ENCODE assay signal across 8 cellular contexts in the genomic region with DNA sequence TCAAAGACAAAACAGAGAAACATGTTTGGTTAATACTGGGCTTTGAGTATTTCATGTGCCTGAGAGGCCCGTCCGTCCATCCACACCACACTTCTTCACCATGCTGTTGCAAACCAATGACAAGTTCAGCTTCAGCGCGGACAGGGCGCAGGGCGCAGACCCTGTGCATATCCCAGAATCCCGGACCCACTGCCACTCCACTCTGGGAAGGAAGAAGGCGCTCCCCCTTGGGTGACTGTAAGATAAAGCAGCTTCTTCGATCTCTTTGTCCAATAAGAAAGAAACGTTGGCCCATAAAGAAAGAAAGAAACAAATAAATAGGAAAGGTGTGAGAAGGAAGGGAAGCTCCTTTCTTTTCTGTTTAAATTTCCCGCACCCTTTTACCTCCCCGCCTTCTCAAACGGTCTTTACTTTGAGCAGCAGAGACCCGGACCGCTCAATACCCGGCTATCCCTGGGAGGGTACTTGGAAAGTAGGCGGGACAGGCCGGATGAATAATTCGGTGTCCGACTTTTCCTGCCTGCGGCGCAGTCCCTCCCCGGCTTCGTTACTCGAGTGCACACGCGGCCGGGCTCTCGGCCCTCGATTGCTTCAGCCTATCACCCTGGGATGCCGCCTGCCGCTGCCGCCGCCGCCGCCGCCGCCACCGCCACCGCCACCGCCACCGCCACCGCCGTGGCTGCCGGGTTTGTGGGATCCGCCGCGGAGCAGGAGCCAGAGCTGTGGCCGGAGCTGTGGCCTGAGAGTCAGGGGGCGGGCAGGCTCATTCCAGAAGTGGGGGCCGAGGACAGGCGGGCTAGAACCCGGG. TPM values are rescaled to one million over a fixed set of nuclear protein-coding genes. Genes with fewer than 3 reads are reported as not detected.
A peak's percentile ranks its signal among the peaks of the same experiment; 100 is the strongest.
DNase-seq lines count a peak whose midpoint lies in the region; ATAC-seq, FAIRE-seq and TF ChIP-seq lines count a peak whose summit lies in the region.

No MANE protein-coding gene starts in this region.

- H3K4me3 ChIP-seq in AG09309 (ENCODE audit: control insufficient read depth, low read depth, low read length) (peak overlapping the region; percentile 97), endothelial cell of umbilical vein (replicated peaks in 1 of 3; ENCODE audit: insufficient read depth in 1 of 3, low read depth in 1 of 3, low read length in 3 of 3) (peak overlapping the region; percentile 48 to 93 (median 88))

- no peaks in the 10 kb centered on the region for H3K36me3 Mint-ChIP-seq in activated CD4-positive, alpha-beta T cell treated with anti-CD3 and anti-CD28 coated beads, Interleukin-2, amount 10 ng/mL, durations not matched to agents 24 days and 14 days (ENCODE audit: low read depth)

- intact Hi-C loops in activated CD4-positive, alpha-beta T cell treated with anti-CD3 and anti-CD28 coated beads, Interleukin-2, amount 10 ng/mL, durations not matched to agents 24 days and 14 days (cut with micrococcal nuclease) = no loop called here
- intact Hi-C loops in endothelial cell of umbilical vein (cut with micrococcal nuclease) = loop anchor here (1.0 to 5.0 kb wide), 6 partner anchors 40 to 169 kb away; no protein-coding TSS in a partner anchor

- CTCF ChIA-PET in endothelial cell of umbilical vein (lab: Charles Lee) = interaction anchor here (1.0 to 4.2 kb wide), 14 partner anchors 9 to 189 kb away, joined by 3 to 58 read pairs (median 7); no protein-coding TSS in a partner anchor

- dilution Hi-C loops in endothelial cell of umbilical vein (cut with MboI; ENCODE audit: extremely low pct_ligation_motif_present, low sequenced_read_pairs) = no loop called here

- H3K27ac ChIP-seq in endothelial cell of umbilical vein (ENCODE audit: insufficient read depth, low read depth, low read length) = peak overlapping the region; percentile 68

- no peaks in the 10 kb centered on the region for H3K27me3 ChIP-seq in endothelial cell of umbilical vein (ENCODE audit: control insufficient read depth in 2 of 2, insufficient read depth in 2 of 2, low read length in 2 of 2)

- peaks cover 36% of the 10 kb centered on the region for H3K79me2 ChIP-seq in endothelial cell of umbilical vein (ENCODE audit: control insufficient read depth, insufficient read depth, low read length)

- BruUV-seq in endothelial cell of umbilical vein (replicated peaks; lab: Mats Ljungman, UMichigan) = TSS peak; percentile 69

- H3K27me3 Mint-ChIP-seq in activated CD4-positive, alpha-beta T cell treated with anti-CD3 and anti-CD28 coated beads, Interleukin-2, amount 10 ng/mL, durations not matched to agents 24 days and 14 days = peaks cover 35% of the 10 kb centered on the region

- FAIRE-seq in endothelial cell of umbilical vein (lab: Jason Lieb, UNC) = peak; percentile 93

- no peaks in the 10 kb centered on the region for H3K9me1 ChIP-seq in endothelial cell of umbilical vein (replicated peaks; ENCODE audit: control insufficient read depth, extremely low read depth, insufficient read depth, low read length)

- peaks cover 2% of the 10 kb centered on the region for H4K20me1 ChIP-seq in endothelial cell of umbilical vein (replicated peaks; ENCODE audit: control insufficient read depth, extremely low read depth, insufficient read depth, low read length)

- H3K4me1 Mint-ChIP-seq in activated CD4-positive, alpha-beta T cell treated with anti-CD3 and anti-CD28 coated beads, Interleukin-2, amount 10 ng/mL, durations not matched to agents 24 days and 14 days = peaks cover 7% of the 10 kb centered on the region

- peak; percentile 73 for TF ChIP-seq POLR2A in endothelial cell of umbilical vein (IDR thresholded peaks at IDR 0.05; ENCODE audit: low read depth, low read length)

- peaks cover 25% of the 10 kb centered on the region for H3K4me1 ChIP-seq in endothelial cell of umbilical vein (ENCODE audit: control insufficient read depth, extremely low read depth, insufficient read depth, low read length)

- H3K9me3 ChIP-seq in endothelial cell of umbilical vein (replicated peaks; ENCODE audit: control insufficient read depth, insufficient read depth, low read length) = no peaks in the 10 kb centered on the region

- TF ChIP-seq CTCF in AG09309 (IDR thresholded peaks at IDR 0.05; ENCODE audit: control insufficient read depth, insufficient read depth, low read depth, low read length, missing control alignments) = no peak
- TF ChIP-seq CTCF in endothelial cell of umbilical vein (IDR thresholded peaks at IDR 0.05; ENCODE audit: extremely low read depth in 1 of 2, insufficient read depth in 1 of 2, low read depth in 1 of 2, low read length in 2 of 2) = peak in 1 of 2 donors; percentile 10

- no peaks in the 10 kb centered on the region for H3K36me3 ChIP-seq in endothelial cell of umbilical vein (ENCODE audit: control insufficient read depth in 2 of 2, extremely low read depth in 1 of 2, insufficient read depth in 2 of 2, low read length in 2 of 2)

- POLR2A ChIA-PET in endothelial cell of umbilical vein (lab: Charles Lee) = interaction anchor here (1.4 to 1.5 kb wide), 2 partner anchors 61 to 161 kb away, joined by 5 to 6 read pairs; no protein-coding TSS in a partner anchor

- no peak overlapping the region for H3K27ac Mint-ChIP-seq in activated CD4-positive, alpha-beta T cell treated with anti-CD3 and anti-CD28 coated beads, Interleukin-2, amount 10 ng/mL, durations not matched to agents 24 days and 14 days

- H3K9me3 Mint-ChIP-seq in activated CD4-positive, alpha-beta T cell treated with anti-CD3 and anti-CD28 coated beads, Interleukin-2, amount 10 ng/mL, durations not matched to agents 24 days and 14 days = peaks cover 13% of the 10 kb centered on the region

- peak overlapping the region; percentile 77 for H2AFZ ChIP-seq in endothelial cell of umbilical vein (ENCODE audit: low read depth, low read length)

- peak overlapping the region; percentile 84 for H3K4me2 ChIP-seq in endothelial cell of umbilical vein (ENCODE audit: insufficient read depth, low read length)

- H3K9ac ChIP-seq in endothelial cell of umbilical vein (replicated peaks; ENCODE audit: extremely low read depth, insufficient read depth, low read length) = peak overlapping the region; percentile 71

- peak; percentile 87 for ATAC-seq in GM18868 (IDR thresholded peaks at IDR 0.05; ENCODE audit: unreplicated experiment)
- peak; percentile 78 for ATAC-seq in HG03095 (IDR thresholded peaks at IDR 0.05; ENCODE audit: unreplicated experiment)

- DNase-seq in AG09309 (ENCODE audit: low read depth) (peak; percentile 88), NCI-H2171 treated with DMSO at 0.1 percent for 48 hours (lab: John Stamatoyannopoulos, UW) (peak; percentile 82), endothelial cell of umbilical vein (ENCODE audit: low read depth, low spot score) (peak; percentile 96), medulla oblongata (ENCODE audit: extremely low spot score) (peak; percentile 95)
- peak; percentile 72 for DNase-seq in activated CD4-positive, alpha-beta T cell treated with anti-CD3 and anti-CD28 coated beads, Interleukin-2, amount 10 ng/mL, durations not matched to agents 24 days and 14 days
- DNase-seq in stimulated activated CD4-positive, alpha-beta T cell treated with anti-CD3 and anti-CD28 coated beads, TNF-alpha, amount 100 ng/mL, for 48 hours (ENCODE audit: low read depth in 3 of 3) = peak; percentile 3 to 46 (median 39)

- H3K4me3 Mint-ChIP-seq in activated CD4-positive, alpha-beta T cell treated with anti-CD3 and anti-CD28 coated beads, Interleukin-2, amount 10 ng/mL, durations not matched to agents 24 days and 14 days = peak overlapping the region; percentile 78

TF ChIP-seq in endothelial cell of umbilical vein, 7 proteins besides CTCF, POLR2A, EP300 and RAD21:
- TF ChIP-seq MYC (IDR thresholded peaks at IDR 0.05; ENCODE audit: low read depth, low read length) (no peak), GATA2 (IDR thresholded peaks at IDR 0.05; ENCODE audit: insufficient read depth, insufficient read length, low read depth, low read length) (no peak), JUN (IDR thresholded peaks at IDR 0.05; ENCODE audit: borderline replicate concordance, insufficient read depth, insufficient read length, low read depth) (no peak), POLR2AphosphoS5 (IDR thresholded peaks at IDR 0.05; ENCODE audit: insufficient read depth, low read depth, low read length) (peak; percentile 31), EZH2 (IDR thresholded peaks at IDR 0.05; ENCODE audit: borderline replicate concordance, low read depth, low read length, severe bottlenecking) (no peak), FOS (IDR thresholded peaks at IDR 0.05; ENCODE audit: borderline replicate concordance, insufficient read depth, low read length) (no peak)
- TF ChIP-seq, protein P1, sequence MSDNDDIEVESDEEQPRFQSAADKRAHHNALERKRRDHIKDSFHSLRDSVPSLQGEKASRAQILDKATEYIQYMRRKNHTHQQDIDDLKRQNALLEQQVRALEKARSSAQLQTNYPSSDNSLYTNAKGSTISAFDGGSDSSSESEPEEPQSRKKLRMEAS (IDR thresholded peaks at IDR 0.05; ENCODE audit: insufficient read depth, insufficient read length) = peak; percentile 91

RNA-seq across cellular contexts. Expression of a gene that starts 0.6 kb away (rescaled TPM):
- not detected in 2 replicates for total RNA-seq in activated CD4-positive, alpha-beta T cell treated with anti-CD3 and anti-CD28 coated beads, Interleukin-2, amount 10 ng/mL, durations not matched to agents 24 days and 14 days
- total RNA-seq in endothelial cell of umbilical vein = 15.5 and 19.6 TPM in 2 replicates
- polyA plus RNA-seq in endothelial cell of umbilical vein = 9.9 and 12.5 TPM in 2 replicates
- polyA plus RNA-seq in endothelial cell of umbilical vein (2011; cell fraction: cytosol; rRNA removed) = 6.5 and 6.8 TPM in 2 replicates
- polyA plus RNA-seq in endothelial cell of umbilical vein (2011; cell fraction: nucleus; rRNA removed) = 60.0 and 62.3 TPM in 2 replicates
- 8.3 and 11.0 TPM in 2 replicates for polyA plus RNA-seq in endothelial cell of umbilical vein (2012)
- 38.0 and 43.9 TPM in 2 replicates for polyA minus RNA-seq in endothelial cell of umbilical vein
- 13.8 TPM for polyA minus RNA-seq in endothelial cell of umbilical vein (2011; cell fraction: cytosol; rRNA and poly(A)+ RNA removed)
- 86.8 and 100 TPM in 2 replicates for polyA minus RNA-seq in endothelial cell of umbilical vein (2011; cell fraction: nucleus; rRNA and poly(A)+ RNA removed)

Comparison
In these comparisons a context has a peak if more than half of its experiments do, and no peak if none do; other contexts are left out.
1. Peak in every context shown above with its lines: DNase-seq, ATAC-seq, H3K4me3 ChIP-seq and H3K27ac ChIP-seq.
2. DNase-seq: peak in every context shown above with its lines; median percentile 96 in endothelial cell of umbilical vein; 95 in medulla oblongata; 88 in AG09309; 82 in NCI-H2171 treated with DMSO at 0.1 percent for 48 hours; 72 in activated CD4-positive, alpha-beta T cell treated with anti-CD3 and anti-CD28 coated beads, Interleukin-2, amount 10 ng/mL, durations not matched to agents 24 days and 14 days; 39 in stimulated activated CD4-positive, alpha-beta T cell treated with anti-CD3 and anti-CD28 coated beads, TNF-alpha, amount 100 ng/mL, for 48 hours.
3. RNA of a gene that starts 0.6 kb away (total RNA-seq): 15.5 to 19.6 TPM in endothelial cell of umbilical vein; not detected in activated CD4-positive, alpha-beta T cell treated with anti-CD3 and anti-CD28 coated beads, Interleukin-2, amount 10 ng/mL, durations not matched to agents 24 days and 14 days; every median in the first group is over 10 times any median in the second.